In genomic region chr19:17026041-17026658, GRCh38 we compare ENCODE assay signal across 10 cellular contexts. TPM values are rescaled to one million over a fixed set of nuclear protein-coding genes. Genes with fewer than 3 reads are reported as not detected.
DNase-seq lines count a peak whose midpoint lies in the region; ATAC-seq and FAIRE-seq lines count a peak whose summit lies in the region.
"Had no signal": no experiment of that assay in that cellular context is flagged by ENCODE, and none has a peak within 500 bp of the region (broad histone marks: within the 10 kb centered on the region; RNA-seq: fewer than 3 reads in every experiment).

No MANE protein-coding gene starts in this region.

- no peak overlapping the region for H3K27ac Mint-ChIP-seq in activated CD4-positive, alpha-beta memory T cell treated with anti-CD3 and anti-CD28 coated beads for 36 hours
- no peak overlapping the region for H3K27ac Mint-ChIP-seq in activated CD4-positive, alpha-beta memory T cell treated with anti-CD3 and anti-CD28 coated beads, Interleukin-2, amount 10 ng/mL, durations not matched to agents 7 days and 5 days
- H3K27ac Mint-ChIP-seq in activated naive CD8-positive, alpha-beta T cell treated with anti-CD3 and anti-CD28 coated beads for 36 hours: no peak overlapping the region
- H3K27ac Mint-ChIP-seq: activated naive CD8-positive, alpha-beta T cell treated with anti-CD3 and anti-CD28 coated beads, Interleukin-2, amount 10 ng/mL, durations not matched to agents 7 days and 5 days had no signal

- H3K27me3 ChIP-seq in subcutaneous abdominal adipose tissue (ENCODE audit: control insufficient read depth in 5 of 5, insufficient read depth in 4 of 5, low read length in 5 of 5): peaks cover 15 to 33% (median 26%) of the 10 kb centered on the region in 5 donors

- no peak overlapping the region for H3K27ac ChIP-seq in subcutaneous abdominal adipose tissue (ENCODE audit: low read depth, low read length)

- intact Hi-C loops in activated CD4-positive, alpha-beta memory T cell treated with anti-CD3 and anti-CD28 coated beads for 36 hours (cut with micrococcal nuclease): no loop called here

- H3K36me3 Mint-ChIP-seq in activated CD4-positive, alpha-beta memory T cell treated with anti-CD3 and anti-CD28 coated beads for 36 hours: peaks cover 9% of the 10 kb centered on the region
- peaks cover 3% of the 10 kb centered on the region for H3K36me3 Mint-ChIP-seq in activated CD4-positive, alpha-beta memory T cell treated with anti-CD3 and anti-CD28 coated beads, Interleukin-2, amount 10 ng/mL, durations not matched to agents 7 days and 5 days (ENCODE audit: low read depth)
- peaks cover 12% of the 10 kb centered on the region for H3K36me3 Mint-ChIP-seq in activated naive CD8-positive, alpha-beta T cell treated with anti-CD3 and anti-CD28 coated beads for 36 hours

- no peak for DNase-seq in activated CD4-positive, alpha-beta memory T cell treated with anti-CD3 and anti-CD28 coated beads for 36 hours
- no peak for DNase-seq in activated CD4-positive, alpha-beta memory T cell treated with anti-CD3 and anti-CD28 coated beads, Interleukin-2, amount 10 ng/mL, durations not matched to agents 7 days and 5 days
- no peak for DNase-seq in activated naive CD8-positive, alpha-beta T cell treated with anti-CD3 and anti-CD28 coated beads for 36 hours
- DNase-seq in left lobe of liver (ENCODE audit: low spot score) (no peak), frontal cortex (ENCODE audit: low spot score in 2 of 2) (no peak)
- no peak for DNase-seq in activated CD4-positive, alpha-beta T cell treated with anti-CD3 and anti-CD28 coated beads, Interleukin-2, amount 50 U/mL, for 48 hours
- no peak for DNase-seq in activated CD4-positive, alpha-beta T cell treated with anti-CD3 and anti-CD28 coated beads for 4 hours
- DNase-seq: activated naive CD8-positive, alpha-beta T cell treated with anti-CD3 and anti-CD28 coated beads, Interleukin-2, amount 10 ng/mL, durations not matched to agents 7 days and 5 days had no signal

- H3K9me3 ChIP-seq in subcutaneous abdominal adipose tissue (ENCODE audit: control insufficient read depth in 5 of 5, low read length in 5 of 5): peaks cover 0 to 21% (median 14%) of the 10 kb centered on the region in 5 donors

- peaks cover 6% of the 10 kb centered on the region for H3K4me1 Mint-ChIP-seq in activated CD4-positive, alpha-beta memory T cell treated with anti-CD3 and anti-CD28 coated beads for 36 hours (ENCODE audit: low read depth)
- peaks cover 5% of the 10 kb centered on the region for H3K4me1 Mint-ChIP-seq in activated CD4-positive, alpha-beta memory T cell treated with anti-CD3 and anti-CD28 coated beads, Interleukin-2, amount 10 ng/mL, durations not matched to agents 7 days and 5 days
- H3K4me1 Mint-ChIP-seq in activated naive CD8-positive, alpha-beta T cell treated with anti-CD3 and anti-CD28 coated beads for 36 hours: peaks cover 7% of the 10 kb centered on the region
- H3K4me1 Mint-ChIP-seq: activated naive CD8-positive, alpha-beta T cell treated with anti-CD3 and anti-CD28 coated beads, Interleukin-2, amount 10 ng/mL, durations not matched to agents 7 days and 5 days had no signal

- peaks cover 0 to 20% (median 15%) of the 10 kb centered on the region in 5 donors for H3K4me1 ChIP-seq in subcutaneous abdominal adipose tissue (ENCODE audit: control insufficient read depth in 5 of 5, insufficient read depth in 5 of 5, low read length in 5 of 5)

- H3K27me3 Mint-ChIP-seq in activated CD4-positive, alpha-beta memory T cell treated with anti-CD3 and anti-CD28 coated beads for 36 hours: peaks cover 42% of the 10 kb centered on the region
- peaks cover 48% of the 10 kb centered on the region for H3K27me3 Mint-ChIP-seq in activated CD4-positive, alpha-beta memory T cell treated with anti-CD3 and anti-CD28 coated beads, Interleukin-2, amount 10 ng/mL, durations not matched to agents 7 days and 5 days
- peaks cover 46% of the 10 kb centered on the region for H3K27me3 Mint-ChIP-seq in activated naive CD8-positive, alpha-beta T cell treated with anti-CD3 and anti-CD28 coated beads for 36 hours

- H3K4me3 ChIP-seq in subcutaneous abdominal adipose tissue (ENCODE audit: low read depth in 1 of 5, low read length in 5 of 5): peak overlapping the region in 3 of 5 donors; percentile 25 to 54 (median 46)

- POLR2A ChIA-PET in activated CD4-positive, alpha-beta memory T cell treated with anti-CD3 and anti-CD28 coated beads for 36 hours (lab: Charles Lee): no interaction called here
- POLR2A ChIA-PET in activated CD4-positive, alpha-beta memory T cell treated with anti-CD3 and anti-CD28 coated beads, Interleukin-2, amount 10 ng/mL, durations not matched to agents 7 days and 5 days (lab: Charles Lee): no interaction called here

- H3K4me3 Mint-ChIP-seq in activated CD4-positive, alpha-beta memory T cell treated with anti-CD3 and anti-CD28 coated beads for 36 hours: peak overlapping the region; percentile 31
- no peak overlapping the region for H3K4me3 Mint-ChIP-seq in activated CD4-positive, alpha-beta memory T cell treated with anti-CD3 and anti-CD28 coated beads, Interleukin-2, amount 10 ng/mL, durations not matched to agents 7 days and 5 days
- peak overlapping the region; percentile 29 for H3K4me3 Mint-ChIP-seq in activated naive CD8-positive, alpha-beta T cell treated with anti-CD3 and anti-CD28 coated beads for 36 hours
- H3K4me3 Mint-ChIP-seq: activated naive CD8-positive, alpha-beta T cell treated with anti-CD3 and anti-CD28 coated beads, Interleukin-2, amount 10 ng/mL, durations not matched to agents 7 days and 5 days had no signal

- no peak overlapping the region for H3K9ac ChIP-seq in subcutaneous abdominal adipose tissue (ENCODE audit: low read length in 5 of 5)

- FAIRE-seq in frontal cortex (lab: Jason Lieb, UNC): no peak
- FAIRE-seq: RCC 7860 had no signal

- CTCF ChIA-PET in activated CD4-positive, alpha-beta memory T cell treated with anti-CD3 and anti-CD28 coated beads for 36 hours (lab: Charles Lee): no interaction called here
- CTCF ChIA-PET in activated CD4-positive, alpha-beta memory T cell treated with anti-CD3 and anti-CD28 coated beads, Interleukin-2, amount 10 ng/mL, durations not matched to agents 7 days and 5 days (lab: Charles Lee): no interaction called here

- no peaks in the 10 kb centered on the region for H3K36me3 ChIP-seq in subcutaneous abdominal adipose tissue (ENCODE audit: control insufficient read depth in 5 of 5, insufficient read depth in 5 of 5, low read length in 5 of 5)

- peak; percentile 25 for ATAC-seq in left lobe of liver

- H3K9me3 Mint-ChIP-seq in activated CD4-positive, alpha-beta memory T cell treated with anti-CD3 and anti-CD28 coated beads for 36 hours: peaks cover 18% of the 10 kb centered on the region
- peaks cover 16% of the 10 kb centered on the region for H3K9me3 Mint-ChIP-seq in activated CD4-positive, alpha-beta memory T cell treated with anti-CD3 and anti-CD28 coated beads, Interleukin-2, amount 10 ng/mL, durations not matched to agents 7 days and 5 days
- peaks cover 18% of the 10 kb centered on the region for H3K9me3 Mint-ChIP-seq in activated naive CD8-positive, alpha-beta T cell treated with anti-CD3 and anti-CD28 coated beads for 36 hours

RNA-seq across cellular contexts. Expression of gene CPAMD8, which starts 0.5 kb away (rescaled TPM):
- under 1 TPM; 0.31 to 0.88 TPM for total RNA-seq in activated CD4-positive, alpha-beta memory T cell treated with anti-CD3 and anti-CD28 coated beads for 36 hours
- 1 to 10 TPM; 1.2 to 1.4 TPM for total RNA-seq in activated CD4-positive, alpha-beta memory T cell treated with anti-CD3 and anti-CD28 coated beads, Interleukin-2, amount 10 ng/mL, durations not matched to agents 7 days and 5 days
- under 1 TPM; 0.41 to 0.42 TPM for total RNA-seq in activated naive CD8-positive, alpha-beta T cell treated with anti-CD3 and anti-CD28 coated beads for 36 hours
- total RNA-seq in left lobe of liver: 1.3 TPM
- 4.9 TPM for total RNA-seq in frontal cortex

RNA-seq across cellular contexts. Expression of gene HAUS8, which starts 49.1 kb away (rescaled TPM):
- 10 to 100 TPM; 34.9 to 36.8 TPM for total RNA-seq in activated CD4-positive, alpha-beta memory T cell treated with anti-CD3 and anti-CD28 coated beads for 36 hours
- total RNA-seq in activated CD4-positive, alpha-beta memory T cell treated with anti-CD3 and anti-CD28 coated beads, Interleukin-2, amount 10 ng/mL, durations not matched to agents 7 days and 5 days: 10 to 100 TPM; 37.0 to 40.6 TPM
- 10 to 100 TPM; 43.1 to 46.0 TPM for total RNA-seq in activated naive CD8-positive, alpha-beta T cell treated with anti-CD3 and anti-CD28 coated beads for 36 hours
- 5.1 TPM for total RNA-seq in left lobe of liver
- total RNA-seq in frontal cortex: 2.0 TPM

RNA-seq across cellular contexts. Expression of gene MYO9B, which starts 49.4 kb away (rescaled TPM):
- 100 to 1,000 TPM; 100 to 104 TPM for total RNA-seq in activated CD4-positive, alpha-beta memory T cell treated with anti-CD3 and anti-CD28 coated beads for 36 hours
- 100 to 1,000 TPM; 190 to 203 TPM for total RNA-seq in activated CD4-positive, alpha-beta memory T cell treated with anti-CD3 and anti-CD28 coated beads, Interleukin-2, amount 10 ng/mL, durations not matched to agents 7 days and 5 days
- total RNA-seq in activated naive CD8-positive, alpha-beta T cell treated with anti-CD3 and anti-CD28 coated beads for 36 hours: 10 to 100 TPM; 84.3 to 86.9 TPM
- total RNA-seq in left lobe of liver: 28.9 TPM
- 21.2 TPM for total RNA-seq in frontal cortex
